ENCODE assay signal across 26 cellular contexts in the genomic region with DNA sequence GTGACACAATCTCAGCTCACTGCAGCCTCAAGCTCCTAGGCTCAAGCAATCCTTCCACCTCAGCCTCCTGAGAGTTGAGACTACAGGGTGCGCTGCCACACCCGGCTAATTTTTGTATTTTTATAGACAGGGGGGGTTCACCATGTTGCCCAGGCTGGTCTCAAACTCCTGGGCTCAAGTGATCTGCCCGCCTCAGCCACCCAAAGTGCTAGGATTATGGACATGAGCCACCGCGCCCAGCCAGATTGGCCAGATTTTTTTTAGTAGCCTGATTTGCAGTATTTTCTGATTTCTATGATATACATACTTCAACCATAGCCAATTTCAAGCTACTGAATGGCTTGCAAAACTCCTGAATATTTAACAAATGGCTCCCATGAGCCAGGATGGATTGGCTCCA. TPM values are rescaled to one million over a fixed set of nuclear protein-coding genes. Genes with fewer than 3 reads are reported as not detected.
DNase-seq lines count a peak whose midpoint lies in the region; ATAC-seq and TF ChIP-seq lines count a peak whose summit lies in the region.
"Had no signal": no experiment of that assay in that cellular context is flagged by ENCODE, and none has a peak within 500 bp of the region (broad histone marks: within the 10 kb centered on the region; RNA-seq: fewer than 3 reads in every experiment).

No MANE protein-coding gene starts in this region.

- peaks cover 47% of the 10 kb centered on the region for H3K27me3 ChIP-seq in RWPE2 (ENCODE audit: insufficient read depth, poor library complexity, severe bottlenecking)
- H3K27me3 ChIP-seq: BLaER1 treated with 17β-estradiol and CSF1 and Interleukin-3, amounts not matched to agents 10 nM and 100 nM had no signal

- DNase-seq in activated CD4-positive, alpha-beta memory T cell treated with anti-CD3 and anti-CD28 coated beads, Interleukin-2, amount 10 ng/mL, durations not matched to agents 7 days and 5 days, result peak; percentile 1
- no peak for DNase-seq in activated CD4-positive, alpha-beta memory T cell treated with anti-CD3 and anti-CD28 coated beads for 36 hours
- peak; percentile 35 for DNase-seq in RWPE2 (ENCODE audit: low spot score)
- DNase-seq in posterior vena cava (ENCODE audit: low spot score), result peak; percentile 69
- peak; percentile 8 for DNase-seq in stimulated activated CD8-positive, alpha-beta memory T cell treated with anti-CD3 and anti-CD28 coated beads, Interleukin-4, amount 100 ng/mL, for 48 hours
- no peak for DNase-seq in immature natural killer cell
- DNase-seq in islet precursor cell, result no peak
- DNase-seq in OCI-LY7 (ENCODE audit: low spot score), result no peak
- DNase-seq: AML-193; CD4-positive, alpha-beta memory T cell; CD4-positive, CD25-positive, alpha-beta regulatory T cell; CD8-positive, alpha-beta memory T cell; COR-L47; DMS 273 treated with DMSO at 0.1 percent for 48 hours; DMS153; DMS53; DMS79; DND-41; EL; GDM1 had no signal

- no peak overlapping the region for H2AFZ ChIP-seq in OCI-LY7 (ENCODE audit: low read length)

- H3K27ac Mint-ChIP-seq in activated CD4-positive, alpha-beta memory T cell treated with anti-CD3 and anti-CD28 coated beads, Interleukin-2, amount 10 ng/mL, durations not matched to agents 7 days and 5 days, result no peak overlapping the region
- no peak overlapping the region for H3K27ac Mint-ChIP-seq in activated CD4-positive, alpha-beta memory T cell treated with anti-CD3 and anti-CD28 coated beads for 36 hours
- H3K27ac Mint-ChIP-seq in immature natural killer cell, result no peak overlapping the region
- H3K27ac Mint-ChIP-seq: B cell; CD4-positive, alpha-beta memory T cell; CD4-positive, CD25-positive, alpha-beta regulatory T cell; CD8-positive, alpha-beta memory T cell had no signal

- no TSS peak for BruUV-seq in OCI-LY7 (replicated peaks; lab: Mats Ljungman, UMichigan)

- H3K27ac ChIP-seq in RWPE2 (ENCODE audit: poor library complexity, severe bottlenecking), result no peak overlapping the region
- H3K27ac ChIP-seq in OCI-LY7 (ENCODE audit: low read depth, low read length, poor library complexity, severe bottlenecking), result no peak overlapping the region
- H3K27ac ChIP-seq: 22Rv1; A549; BLaER1 treated with 17β-estradiol and CSF1 and Interleukin-3, amounts not matched to agents 10 nM and 100 nM; C4-2B had no signal

- peaks cover 20% of the 10 kb centered on the region for H3K27me3 Mint-ChIP-seq in activated CD4-positive, alpha-beta memory T cell treated with anti-CD3 and anti-CD28 coated beads, Interleukin-2, amount 10 ng/mL, durations not matched to agents 7 days and 5 days
- H3K27me3 Mint-ChIP-seq in activated CD4-positive, alpha-beta memory T cell treated with anti-CD3 and anti-CD28 coated beads for 36 hours, result peaks cover 15% of the 10 kb centered on the region
- H3K27me3 Mint-ChIP-seq in immature natural killer cell (ENCODE audit: low read depth in 3 of 3), result peaks cover 2 to 16% (median 4%) of the 10 kb centered on the region in 3 donors

- H3K36me3 Mint-ChIP-seq in activated CD4-positive, alpha-beta memory T cell treated with anti-CD3 and anti-CD28 coated beads, Interleukin-2, amount 10 ng/mL, durations not matched to agents 7 days and 5 days (ENCODE audit: low read depth), result no peaks in the 10 kb centered on the region
- H3K36me3 Mint-ChIP-seq in activated CD4-positive, alpha-beta memory T cell treated with anti-CD3 and anti-CD28 coated beads for 36 hours, result no peaks in the 10 kb centered on the region
- no peaks in the 10 kb centered on the region for H3K36me3 Mint-ChIP-seq in immature natural killer cell
- H3K36me3 Mint-ChIP-seq: CD4-positive, alpha-beta memory T cell; CD4-positive, CD25-positive, alpha-beta regulatory T cell; CD8-positive, alpha-beta memory T cell had no signal

- intact Hi-C loops in activated CD4-positive, alpha-beta memory T cell treated with anti-CD3 and anti-CD28 coated beads for 36 hours (cut with micrococcal nuclease), result no loop called here
- intact Hi-C loops in posterior vena cava (cut with DNase I), result no loop called here
- intact Hi-C loops in OCI-LY7 (cut with micrococcal nuclease; ENCODE audit: unreplicated experiment), result no loop called here

- no peaks in the 10 kb centered on the region for H3K9me3 Mint-ChIP-seq in activated CD4-positive, alpha-beta memory T cell treated with anti-CD3 and anti-CD28 coated beads, Interleukin-2, amount 10 ng/mL, durations not matched to agents 7 days and 5 days
- H3K9me3 Mint-ChIP-seq in activated CD4-positive, alpha-beta memory T cell treated with anti-CD3 and anti-CD28 coated beads for 36 hours, result no peaks in the 10 kb centered on the region
- no peaks in the 10 kb centered on the region for H3K9me3 Mint-ChIP-seq in immature natural killer cell

- H4K20me1 ChIP-seq in OCI-LY7 (ENCODE audit: insufficient read depth, low read length), result no peaks in the 10 kb centered on the region
- H4K20me1 ChIP-seq: BLaER1 treated with 17β-estradiol and CSF1 and Interleukin-3, amounts not matched to agents 10 nM and 100 nM had no signal

- no peaks in the 10 kb centered on the region for H3K4me1 Mint-ChIP-seq in activated CD4-positive, alpha-beta memory T cell treated with anti-CD3 and anti-CD28 coated beads, Interleukin-2, amount 10 ng/mL, durations not matched to agents 7 days and 5 days
- no peaks in the 10 kb centered on the region for H3K4me1 Mint-ChIP-seq in activated CD4-positive, alpha-beta memory T cell treated with anti-CD3 and anti-CD28 coated beads for 36 hours (ENCODE audit: low read depth)
- H3K4me1 Mint-ChIP-seq in immature natural killer cell, result no peaks in the 10 kb centered on the region
- H3K4me1 Mint-ChIP-seq: B cell; CD4-positive, alpha-beta memory T cell; CD4-positive, CD25-positive, alpha-beta regulatory T cell; CD8-positive, alpha-beta memory T cell had no signal

- no peaks in the 10 kb centered on the region for H3K36me3 ChIP-seq in RWPE2 (ENCODE audit: low read depth)
- H3K36me3 ChIP-seq in OCI-LY7 (ENCODE audit: insufficient read depth, low read length), result no peaks in the 10 kb centered on the region
- H3K36me3 ChIP-seq: BLaER1 treated with 17β-estradiol and CSF1 and Interleukin-3, amounts not matched to agents 10 nM and 100 nM had no signal

- H3K4me1 ChIP-seq in RWPE2 (ENCODE audit: insufficient read depth, poor library complexity, severe bottlenecking) (no peaks in the 10 kb centered on the region), OCI-LY7 (ENCODE audit: insufficient read depth, low read length, poor library complexity, severe bottlenecking) (no peaks in the 10 kb centered on the region)
- H3K4me1 ChIP-seq: A549 had no signal

- POLR2A ChIA-PET in activated CD4-positive, alpha-beta memory T cell treated with anti-CD3 and anti-CD28 coated beads, Interleukin-2, amount 10 ng/mL, durations not matched to agents 7 days and 5 days (lab: Charles Lee), result no interaction called here
- POLR2A ChIA-PET in activated CD4-positive, alpha-beta memory T cell treated with anti-CD3 and anti-CD28 coated beads for 36 hours (lab: Charles Lee), result no interaction called here
- POLR2A ChIA-PET in OCI-LY7 (lab: Charles Lee), result no interaction called here

- H3K79me2 ChIP-seq in OCI-LY7 (ENCODE audit: insufficient read depth, low read depth, low read length), result no peaks in the 10 kb centered on the region

- no peak for ATAC-seq in RWPE2 (ENCODE audit: low read depth)
- ATAC-seq: A549, GM12878 had no signal

- TF ChIP-seq CTCF in RWPE2 (IDR thresholded peaks at IDR 0.05; ENCODE audit: poor library complexity, severe bottlenecking) (no peak), OCI-LY7 (conservative IDR thresholded peaks at IDR 0.05; ENCODE audit: low read length) (no peak)

- no peaks in the 10 kb centered on the region for H3K9me3 ChIP-seq in RWPE2 (ENCODE audit: severe bottlenecking)
- H3K9me3 ChIP-seq in OCI-LY7 (ENCODE audit: low read length), result no peaks in the 10 kb centered on the region

- H3K4me3 ChIP-seq in RWPE2 (ENCODE audit: severe bottlenecking), result no peak overlapping the region
- H3K4me3 ChIP-seq in OCI-LY7 (ENCODE audit: low read depth, low read length, poor library complexity, severe bottlenecking), result no peak overlapping the region
- H3K4me3 ChIP-seq: A549; BLaER1 treated with 17β-estradiol and CSF1 and Interleukin-3, amounts not matched to agents 10 nM and 100 nM; GM12878 had no signal

- H3K9me2 ChIP-seq in OCI-LY7 (ENCODE audit: insufficient read depth, low read length), result no peaks in the 10 kb centered on the region

- CTCF ChIA-PET in activated CD4-positive, alpha-beta memory T cell treated with anti-CD3 and anti-CD28 coated beads, Interleukin-2, amount 10 ng/mL, durations not matched to agents 7 days and 5 days (lab: Charles Lee), result no interaction called here
- CTCF ChIA-PET in activated CD4-positive, alpha-beta memory T cell treated with anti-CD3 and anti-CD28 coated beads for 36 hours (lab: Charles Lee), result no interaction called here
- CTCF ChIA-PET in OCI-LY7 (lab: Charles Lee; ENCODE audit: unreplicated experiment), result no interaction called here

- no peak overlapping the region for H3K4me2 ChIP-seq in OCI-LY7 (ENCODE audit: low read length)
- H3K4me2 ChIP-seq: A549; BLaER1 treated with 17β-estradiol and CSF1 and Interleukin-3, amounts not matched to agents 10 nM and 100 nM had no signal

- no peak overlapping the region for H3K4me3 Mint-ChIP-seq in activated CD4-positive, alpha-beta memory T cell treated with anti-CD3 and anti-CD28 coated beads, Interleukin-2, amount 10 ng/mL, durations not matched to agents 7 days and 5 days
- H3K4me3 Mint-ChIP-seq in activated CD4-positive, alpha-beta memory T cell treated with anti-CD3 and anti-CD28 coated beads for 36 hours, result no peak overlapping the region
- no peak overlapping the region for H3K4me3 Mint-ChIP-seq in immature natural killer cell
- H3K4me3 Mint-ChIP-seq: B cell; CD4-positive, alpha-beta memory T cell; CD4-positive, CD25-positive, alpha-beta regulatory T cell; CD8-positive, alpha-beta memory T cell had no signal

RNA-seq across cellular contexts. Expression of a gene that starts 21.4 kb away (rescaled TPM):
- 10 to 100 TPM; 40.2 to 44.2 TPM for total RNA-seq in activated CD4-positive, alpha-beta memory T cell treated with anti-CD3 and anti-CD28 coated beads, Interleukin-2, amount 10 ng/mL, durations not matched to agents 7 days and 5 days
- total RNA-seq in activated CD4-positive, alpha-beta memory T cell treated with anti-CD3 and anti-CD28 coated beads for 36 hours, result 10 to 100 TPM; 18.5 to 18.8 TPM
- 100 to 1,000 TPM; 116 to 141 TPM for total RNA-seq in posterior vena cava
- 10 to 100 TPM in 2 of 3 donors, 1 to 10 TPM in 1; 9.0 to 29.0 (median 12.6) TPM for polyA plus RNA-seq in immature natural killer cell
- total RNA-seq in OCI-LY7 (2014; rRNA removed; shearing (Covaris generic)), result 7.7 and 17.8 TPM in 2 replicates
- 41.6 and 49.9 TPM in 2 replicates for total RNA-seq in OCI-LY7 (2022)

RNA-seq across cellular contexts. Expression of a gene that starts 48.5 kb away (rescaled TPM):
- 10 to 100 TPM; 17.6 to 19.4 TPM for total RNA-seq in activated CD4-positive, alpha-beta memory T cell treated with anti-CD3 and anti-CD28 coated beads, Interleukin-2, amount 10 ng/mL, durations not matched to agents 7 days and 5 days
- total RNA-seq in activated CD4-positive, alpha-beta memory T cell treated with anti-CD3 and anti-CD28 coated beads for 36 hours, result 10 to 100 TPM; 17.3 to 17.8 TPM
- total RNA-seq in posterior vena cava (10 to 100 TPM; 20.4 to 21.4 TPM), OCI-LY7 (2022) (19.8 and 20.3 TPM in 2 replicates)
- 10 to 100 TPM; 41.5 to 55.9 (median 49.9) TPM for polyA plus RNA-seq in immature natural killer cell
- total RNA-seq in OCI-LY7 (2014; rRNA removed; shearing (Covaris generic)), result 26.4 and 28.5 TPM in 2 replicates

Comparison
In these comparisons a context has a peak if more than half of its experiments do, and no peak if none do; other contexts are left out.
1. DNase-seq: peak in activated CD4-positive, alpha-beta memory T cell treated with anti-CD3 and anti-CD28 coated beads, Interleukin-2, amount 10 ng/mL, durations not matched to agents 7 days and 5 days (single experiment), RWPE2 (single experiment), posterior vena cava (single experiment) and stimulated activated CD8-positive, alpha-beta memory T cell treated with anti-CD3 and anti-CD28 coated beads, Interleukin-4, amount 100 ng/mL, for 48 hours (single experiment); none in activated CD4-positive, alpha-beta memory T cell treated with anti-CD3 and anti-CD28 coated beads for 36 hours (single experiment), immature natural killer cell (0 of 3), islet precursor cell (single experiment) and OCI-LY7 (single experiment).